In the genomic region with DNA sequence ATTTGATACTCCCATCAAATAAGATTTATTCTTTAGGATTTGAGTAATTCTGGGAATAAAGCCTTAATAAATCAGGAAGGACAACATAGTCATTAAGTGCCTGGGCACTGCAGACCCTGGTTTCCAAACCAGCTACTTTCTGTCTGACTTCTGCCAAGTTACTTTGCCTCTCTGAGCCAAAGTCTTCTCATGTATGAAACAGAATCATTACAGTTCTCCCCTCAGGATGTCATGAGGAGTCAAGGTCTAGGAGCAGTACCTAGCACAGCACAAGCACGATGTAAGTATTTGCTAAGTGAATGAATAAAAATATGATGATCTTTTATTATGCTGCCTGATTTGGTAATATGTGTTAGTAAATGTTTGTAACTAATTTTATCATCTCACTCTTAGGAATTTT, we compare ENCODE assay signal across 30 cellular contexts. TPM values are rescaled to one million over a fixed set of nuclear protein-coding genes. Genes with fewer than 3 reads are reported as not detected.
DNase-seq lines count a peak whose midpoint lies in the region; ATAC-seq, FAIRE-seq and TF ChIP-seq lines count a peak whose summit lies in the region.
"Had no signal": no experiment of that assay in that cellular context is flagged by ENCODE, and none has a peak within 500 bp of the region (broad histone marks: within the 10 kb centered on the region; RNA-seq: fewer than 3 reads in every experiment).

No MANE protein-coding gene starts in this region.

- H3K36me3 ChIP-seq in Karpas-422 (ENCODE audit: insufficient read depth, low read length) (no peaks in the 10 kb centered on the region), GM12878 (ENCODE audit: control insufficient read depth in 2 of 2, insufficient read depth in 2 of 2, low read length in 1 of 2) (no peaks in the 10 kb centered on the region)
- H3K36me3 ChIP-seq: BE2C, BLaER1 had no signal

- H3K27ac ChIP-seq in Karpas-422 (ENCODE audit: low read length) = no peak overlapping the region
- H3K27ac ChIP-seq in GM12878 (ENCODE audit: control insufficient read depth, insufficient read depth) = no peak overlapping the region
- H3K27ac ChIP-seq: BLaER1 had no signal

- no peak for TF ChIP-seq POLR2A in GM12878 (IDR thresholded peaks at IDR 0.05; ENCODE audit: low read depth, low read length)

- H3K9me3 Mint-ChIP-seq in activated CD4-positive, alpha-beta T cell treated with anti-CD3 and anti-CD28 coated beads, Interleukin-2, amount 10 ng/mL, durations not matched to agents 24 days and 14 days = no peaks in the 10 kb centered on the region
- no peaks in the 10 kb centered on the region for H3K9me3 Mint-ChIP-seq in activated naive CD4-positive, alpha-beta T cell treated with anti-CD3 and anti-CD28 coated beads for 36 hours
- H3K9me3 Mint-ChIP-seq: CD14-positive monocyte; CD4-positive, alpha-beta memory T cell; CD4-positive, CD25-positive, alpha-beta regulatory T cell; CD8-positive, alpha-beta memory T cell had no signal

- in situ Hi-C loops in GM12878 (cut with MboI) = no loop called here

- TF ChIP-seq CTCF in GM12878 (IDR thresholded peaks at IDR 0.05 in 2 of 3, conservative IDR thresholded peaks at IDR 0.05 in 1 of 3; ENCODE audit: control insufficient read depth in 2 of 3, extremely low read depth in 1 of 3, insufficient read depth in 1 of 3, low read depth in 3 of 3, low read length in 3 of 3) = no peak

- TF ChIP-seq EP300 in GM12878 (IDR thresholded peaks at IDR 0.05; ENCODE audit: borderline replicate concordance in 1 of 2, control insufficient read depth in 1 of 2, low read depth in 2 of 2, low read length in 2 of 2) = no peak

- no peak for TF ChIP-seq RAD21 in GM12878 (IDR thresholded peaks at IDR 0.05; ENCODE audit: insufficient read depth, low read depth, low read length)

- 95% methylated on average over 1 of the region's 1 CpG for WGBS in GM12878 (ENCODE audit: insufficient coverage, insufficient replicate concordance, low lambda C conversion rate, missing lambda C conversion rate)

- peak; percentile 22 for DNase-seq in activated CD4-positive, alpha-beta T cell treated with anti-CD3 and anti-CD28 coated beads, Interleukin-2, amount 10 ng/mL, durations not matched to agents 24 days and 14 days
- DNase-seq in activated CD4-positive, alpha-beta T cell treated with anti-CD3 and anti-CD28 coated beads for 48 hours = no peak
- peak; percentile 37 for DNase-seq in Karpas-422
- DNase-seq in GM12878 (ENCODE audit: low read depth, low spot score) = no peak
- no peak for DNase-seq in OCI-M2 (lab: John Stamatoyannopoulos, UW; ENCODE audit: unreplicated experiment)
- no peak for DNase-seq in activated naive CD4-positive, alpha-beta T cell treated with anti-CD3 and anti-CD28 coated beads for 36 hours
- DNase-seq: 8988T; ACHN; BE2C; C1 segment of cervical spinal cord; CD4-positive, alpha-beta memory T cell; CD4-positive, CD25-positive, alpha-beta regulatory T cell; CD8-positive, alpha-beta memory T cell; COR-L47; DMS 273 treated with DMSO at 0.1 percent for 48 hours; DMS153; DMS53; DMS79; DND-41; EL; GDM1 had no signal

- H3K79me2 ChIP-seq in Karpas-422 (ENCODE audit: low read length) (no peaks in the 10 kb centered on the region), GM12878 (ENCODE audit: control insufficient read depth, insufficient read depth, low read length) (no peaks in the 10 kb centered on the region)

- RAD21 ChIA-PET in GM12878 (lab: Charles Lee; ENCODE audit: unreplicated experiment) = no interaction called here

- H3K4me2 ChIP-seq in Karpas-422 (ENCODE audit: low read depth, low read length, poor library complexity, severe bottlenecking) (no peak overlapping the region), GM12878 (ENCODE audit: control insufficient read depth, insufficient read depth) (no peak overlapping the region)
- H3K4me2 ChIP-seq: BLaER1 had no signal

- no peak overlapping the region for H2AFZ ChIP-seq in Karpas-422 (ENCODE audit: low read length)
- H2AFZ ChIP-seq in GM12878 (ENCODE audit: control insufficient read depth, low read depth, low read length) = no peak overlapping the region

- H3K9me2 ChIP-seq in Karpas-422 (replicated peaks; ENCODE audit: insufficient read depth, low read length) = no peaks in the 10 kb centered on the region

- BruUV-seq in GM12878 (replicated peaks; lab: Mats Ljungman, UMichigan) = no TSS peak

- H3K9me3 ChIP-seq in Karpas-422 (ENCODE audit: low read length) (no peaks in the 10 kb centered on the region), GM12878 (replicated peaks; ENCODE audit: control insufficient read depth, insufficient read depth, low read length) (no peaks in the 10 kb centered on the region)
- H3K9me3 ChIP-seq: BE2C, BLaER1 had no signal

- no peak overlapping the region for H3K9ac ChIP-seq in Karpas-422 (ENCODE audit: low read length)
- H3K9ac ChIP-seq in GM12878 (ENCODE audit: control insufficient read depth, insufficient read depth, low read length) = no peak overlapping the region
- H3K9ac ChIP-seq: BLaER1 had no signal

- H3K4me1 ChIP-seq in Karpas-422 (ENCODE audit: low read length) (peaks cover 16% of the 10 kb centered on the region), GM12878 (ENCODE audit: control insufficient read depth, insufficient read depth, low read length) (peaks cover 11% of the 10 kb centered on the region)
- H3K4me1 ChIP-seq: BE2C, BLaER1 had no signal

- no peaks in the 10 kb centered on the region for H3K36me3 Mint-ChIP-seq in activated CD4-positive, alpha-beta T cell treated with anti-CD3 and anti-CD28 coated beads, Interleukin-2, amount 10 ng/mL, durations not matched to agents 24 days and 14 days (ENCODE audit: low read depth)
- H3K36me3 Mint-ChIP-seq in activated naive CD4-positive, alpha-beta T cell treated with anti-CD3 and anti-CD28 coated beads for 36 hours (ENCODE audit: low read depth) = no peaks in the 10 kb centered on the region
- H3K36me3 Mint-ChIP-seq: CD14-positive monocyte; CD4-positive, alpha-beta memory T cell; CD4-positive, CD25-positive, alpha-beta regulatory T cell; CD8-positive, alpha-beta memory T cell had no signal

- H4K20me1 ChIP-seq in Karpas-422 (ENCODE audit: insufficient read depth, low read depth, low read length) (no peaks in the 10 kb centered on the region), GM12878 (ENCODE audit: control insufficient read depth, insufficient read depth) (no peaks in the 10 kb centered on the region)
- H4K20me1 ChIP-seq: BLaER1 had no signal

- CTCF ChIA-PET in GM12878 (lab: Yijun Ruan, JAX) = interaction anchor here (0.6 to 3.2 kb wide), 3 partner anchors 15 to 33 kb away, joined by 3 to 15 read pairs (median 4); no protein-coding TSS in a partner anchor
- CTCF ChIA-PET in activated naive CD4-positive, alpha-beta T cell treated with anti-CD3 and anti-CD28 coated beads for 36 hours (lab: Charles Lee) = no interaction called here

- no peak overlapping the region for H3K27ac Mint-ChIP-seq in activated CD4-positive, alpha-beta T cell treated with anti-CD3 and anti-CD28 coated beads, Interleukin-2, amount 10 ng/mL, durations not matched to agents 24 days and 14 days
- no peak overlapping the region for H3K27ac Mint-ChIP-seq in activated naive CD4-positive, alpha-beta T cell treated with anti-CD3 and anti-CD28 coated beads for 36 hours
- H3K27ac Mint-ChIP-seq: CD14-positive monocyte; CD4-positive, alpha-beta memory T cell; CD4-positive, CD25-positive, alpha-beta regulatory T cell; CD8-positive, alpha-beta memory T cell had no signal

- H3K27me3 Mint-ChIP-seq in activated CD4-positive, alpha-beta T cell treated with anti-CD3 and anti-CD28 coated beads, Interleukin-2, amount 10 ng/mL, durations not matched to agents 24 days and 14 days = peaks cover 27% of the 10 kb centered on the region
- peaks cover 8% of the 10 kb centered on the region for H3K27me3 Mint-ChIP-seq in activated naive CD4-positive, alpha-beta T cell treated with anti-CD3 and anti-CD28 coated beads for 36 hours (ENCODE audit: low read depth)

- H3K4me3 ChIP-seq in Karpas-422 (ENCODE audit: low read length) (no peak overlapping the region), GM12878 (no peak overlapping the region)
- H3K4me3 ChIP-seq: BLaER1 had no signal

- peaks cover 6% of the 10 kb centered on the region for H3K4me1 Mint-ChIP-seq in activated CD4-positive, alpha-beta T cell treated with anti-CD3 and anti-CD28 coated beads, Interleukin-2, amount 10 ng/mL, durations not matched to agents 24 days and 14 days
- no peaks in the 10 kb centered on the region for H3K4me1 Mint-ChIP-seq in activated naive CD4-positive, alpha-beta T cell treated with anti-CD3 and anti-CD28 coated beads for 36 hours (ENCODE audit: low read depth)
- H3K4me1 Mint-ChIP-seq: CD4-positive, alpha-beta memory T cell; CD8-positive, alpha-beta memory T cell had no signal

- no peak for ATAC-seq in GM12878

- H3K27me3 ChIP-seq in Karpas-422 (ENCODE audit: low read length) (no peaks in the 10 kb centered on the region), GM12878 (replicated peaks in 1 of 2; ENCODE audit: control insufficient read depth in 2 of 2, insufficient read depth in 2 of 2, low read length in 1 of 2) (no peaks in the 10 kb centered on the region)
- H3K27me3 ChIP-seq: BE2C, BLaER1 had no signal

- intact Hi-C loops in activated CD4-positive, alpha-beta T cell treated with anti-CD3 and anti-CD28 coated beads, Interleukin-2, amount 10 ng/mL, durations not matched to agents 24 days and 14 days (cut with micrococcal nuclease) = no loop called here
- intact Hi-C loops in GM12878 (cut with micrococcal nuclease; ENCODE audit: unreplicated experiment) = no loop called here
- intact Hi-C loops in activated naive CD4-positive, alpha-beta T cell treated with anti-CD3 and anti-CD28 coated beads for 36 hours (cut with micrococcal nuclease) = loop anchor here (10.0 kb wide), 2 partner anchors 214 to 354 kb away; a partner anchor contains a TSS

- POLR2A ChIA-PET in GM12878 (lab: Charles Lee) = no interaction called here

- no peak overlapping the region for H3K4me3 Mint-ChIP-seq in activated CD4-positive, alpha-beta T cell treated with anti-CD3 and anti-CD28 coated beads, Interleukin-2, amount 10 ng/mL, durations not matched to agents 24 days and 14 days
- H3K4me3 Mint-ChIP-seq in activated naive CD4-positive, alpha-beta T cell treated with anti-CD3 and anti-CD28 coated beads for 36 hours = no peak overlapping the region
- H3K4me3 Mint-ChIP-seq: CD4-positive, alpha-beta memory T cell; CD4-positive, CD25-positive, alpha-beta regulatory T cell; CD8-positive, alpha-beta memory T cell had no signal

- no peak for FAIRE-seq in GM12878 (lab: Jason Lieb, UNC)
- FAIRE-seq: A204.1, GM12891, GM19239 had no signal

- SMC1A ChIA-PET in GM12878 (lab: Charles Lee; ENCODE audit: uncharacterized antibody, unreplicated experiment) = interaction anchor here (1.3 to 2.3 kb wide), 2 partner anchors 18 to 31 kb away, joined by 3 to 5 read pairs; no protein-coding TSS in a partner anchor

RNA-seq across cellular contexts. Expression of a gene that starts 30.4 kb away (rescaled TPM):
- 32.4 and 33.7 TPM in 2 replicates for total RNA-seq in activated CD4-positive, alpha-beta T cell treated with anti-CD3 and anti-CD28 coated beads, Interleukin-2, amount 10 ng/mL, durations not matched to agents 24 days and 14 days
- 12.3 and 12.7 TPM in 2 replicates for total RNA-seq in Karpas-422 (2014; rRNA removed; shearing (Covaris generic); ENCODE audit: low replicate concordance)
- 32.4 and 37.5 TPM in 2 replicates for total RNA-seq in GM12878 (2013; cell fraction: nucleolus; rRNA removed)
- total RNA-seq in GM12878 (2014; rRNA removed) = 11.7 and 12.3 TPM in 2 replicates
- 9.4 and 9.9 TPM in 2 replicates for total RNA-seq in GM12878 (2014; rRNA removed; fragmentation: Illumina TruSeq; extraction: Trizol)
- 12.9 and 15.1 TPM in 2 replicates for total RNA-seq in GM12878 (2021)
- 6.0 TPM for polyA plus RNA-seq in GM12878 (2011; ENCODE audit: low read depth)
- polyA plus RNA-seq in GM12878 (2011; rRNA removed) = 10.5 and 13.4 TPM in 2 replicates
- polyA plus RNA-seq in GM12878 (2011; cell fraction: cytosol; rRNA removed) = 22.6 and 26.4 TPM in 2 replicates
- polyA plus RNA-seq in GM12878 (2011; cell fraction: nucleus; rRNA removed) = 37.9 and 45.4 TPM in 2 replicates
- 7.3 and 8.0 TPM in 2 replicates for polyA plus RNA-seq in GM12878 (2012)
- polyA plus RNA-seq in GM12878 (2014; fragmentation: Illumina TruSeq; extraction: Trizol) = 12.8 and 17.2 TPM in 2 replicates
- 1 to 10 TPM; 3.4 to 5.2 TPM for polyA plus RNA-seq in GM12878 (2014; fragmentation: Nextera tagmentation; extraction: Ambion mirVana)
- 7.7 and 11.6 TPM in 2 replicates for polyA plus RNA-seq in GM12878 (2014; rRNA removed)
- 10 to 100 TPM in 1 of 2 experiments, 1 to 10 TPM in 1; 8.4 to 10.9 TPM for polyA plus RNA-seq in GM12878 (2016; fragmentation: Nextera tagmentation; extraction: Ambion mirVana)
- 28.5 and 34.1 TPM in 2 replicates for polyA minus RNA-seq in GM12878 (2011; rRNA and poly(A)+ RNA removed)
- polyA minus RNA-seq in GM12878 (2011; cell fraction: cytosol; rRNA and poly(A)+ RNA removed) = 7.8 and 10.5 TPM in 2 replicates
- 24.2 and 40.6 TPM in 2 replicates for polyA minus RNA-seq in GM12878 (2011; cell fraction: nucleus; rRNA and poly(A)+ RNA removed)
- 10 to 100 TPM; 19.3 to 22.9 TPM for total RNA-seq in activated naive CD4-positive, alpha-beta T cell treated with anti-CD3 and anti-CD28 coated beads for 36 hours

RNA-seq across cellular contexts. Expression of a gene that starts 40.6 kb away (rescaled TPM):
- total RNA-seq in activated CD4-positive, alpha-beta T cell treated with anti-CD3 and anti-CD28 coated beads, Interleukin-2, amount 10 ng/mL, durations not matched to agents 24 days and 14 days = not detected in 2 replicates
- not detected in 2 replicates for total RNA-seq in Karpas-422 (2014; rRNA removed; shearing (Covaris generic); ENCODE audit: low replicate concordance)
- not detected in 2 replicates for total RNA-seq in GM12878 (2013; cell fraction: nucleolus; rRNA removed)
- not detected in 2 replicates for total RNA-seq in GM12878 (2014; rRNA removed)
- not detected in 2 replicates for total RNA-seq in GM12878 (2014; rRNA removed; fragmentation: Illumina TruSeq; extraction: Trizol)
- not detected in 2 replicates for total RNA-seq in GM12878 (2021)
- not detected for polyA plus RNA-seq in GM12878 (2011; ENCODE audit: low read depth)
- 0.20 and 0.31 TPM in 2 replicates for polyA plus RNA-seq in GM12878 (2011; rRNA removed)
- 0.32 and 0.43 TPM in 2 replicates for polyA plus RNA-seq in GM12878 (2011; cell fraction: cytosol; rRNA removed)
- polyA plus RNA-seq in GM12878 (2011; cell fraction: nucleus; rRNA removed) = 0.19 and 0.57 TPM in 2 replicates
- polyA plus RNA-seq in GM12878 (2012) = not detected in 2 replicates
- 0.13 TPM in 1 of 2 replicates, not detected in the other for polyA plus RNA-seq in GM12878 (2014; fragmentation: Illumina TruSeq; extraction: Trizol)
- not detected for polyA plus RNA-seq in GM12878 (2014; fragmentation: Nextera tagmentation; extraction: Ambion mirVana)
- polyA plus RNA-seq in GM12878 (2014; rRNA removed) = not detected in 2 replicates
- not detected for polyA plus RNA-seq in GM12878 (2016; fragmentation: Nextera tagmentation; extraction: Ambion mirVana)
- polyA minus RNA-seq in GM12878 (2011; rRNA and poly(A)+ RNA removed) = not detected in 2 replicates
- polyA minus RNA-seq in GM12878 (2011; cell fraction: cytosol; rRNA and poly(A)+ RNA removed) = not detected in 2 replicates
- polyA minus RNA-seq in GM12878 (2011; cell fraction: nucleus; rRNA and poly(A)+ RNA removed) = not detected in 2 replicates
- not detected for total RNA-seq in activated naive CD4-positive, alpha-beta T cell treated with anti-CD3 and anti-CD28 coated beads for 36 hours
- total RNA-seq: A673; CD4-positive, alpha-beta memory T cell; CD4-positive, CD25-positive, alpha-beta regulatory T cell; CD8-positive, alpha-beta memory T cell; Daoy; G401 had no signal
- polyA plus RNA-seq: AG04450; CD14-positive monocyte; CD4-positive, alpha-beta memory T cell; CD4-positive, CD25-positive, alpha-beta regulatory T cell; CD8-positive, alpha-beta memory T cell had no signal

Comparison
In these comparisons a context has a peak if more than half of its experiments do, and no peak if none do; other contexts are left out.
1. DNase-seq: peak in activated CD4-positive, alpha-beta T cell treated with anti-CD3 and anti-CD28 coated beads, Interleukin-2, amount 10 ng/mL, durations not matched to agents 24 days and 14 days (single experiment) and Karpas-422 (single experiment); none in activated CD4-positive, alpha-beta T cell treated with anti-CD3 and anti-CD28 coated beads for 48 hours (single experiment), GM12878 (single experiment), OCI-M2 (single experiment) and activated naive CD4-positive, alpha-beta T cell treated with anti-CD3 and anti-CD28 coated beads for 36 hours (single experiment).